ENCODE assay signal across 1 cellular context in the genomic region with DNA sequence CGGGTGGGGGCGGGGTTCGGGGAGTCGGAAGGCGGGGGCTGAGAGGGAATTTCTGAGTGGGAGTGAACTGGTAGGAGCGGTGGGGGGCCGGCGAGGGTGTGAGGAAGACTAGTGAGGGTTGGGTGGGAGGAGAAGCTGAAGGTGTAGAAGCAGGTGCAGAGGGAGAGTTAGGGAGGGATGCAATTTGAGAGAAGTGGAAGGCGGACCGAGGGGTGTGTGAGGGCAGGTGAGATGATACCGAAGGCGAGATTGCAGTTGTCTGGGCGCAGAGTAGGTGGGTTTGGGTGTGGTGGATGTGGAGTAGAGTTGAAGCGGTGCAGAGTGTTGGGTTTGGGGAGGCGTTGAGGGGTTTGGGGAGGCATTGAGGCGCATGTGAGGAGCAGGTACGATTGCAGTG.
TF ChIP-seq lines count a peak whose summit lies in the region.

No MANE protein-coding gene starts in this region.

TF ChIP-seq in GM12878, 131 proteins besides CTCF, POLR2A, EP300 and RAD21 (continued from another document and continues in another):
- TF ChIP-seq, protein P1, sequence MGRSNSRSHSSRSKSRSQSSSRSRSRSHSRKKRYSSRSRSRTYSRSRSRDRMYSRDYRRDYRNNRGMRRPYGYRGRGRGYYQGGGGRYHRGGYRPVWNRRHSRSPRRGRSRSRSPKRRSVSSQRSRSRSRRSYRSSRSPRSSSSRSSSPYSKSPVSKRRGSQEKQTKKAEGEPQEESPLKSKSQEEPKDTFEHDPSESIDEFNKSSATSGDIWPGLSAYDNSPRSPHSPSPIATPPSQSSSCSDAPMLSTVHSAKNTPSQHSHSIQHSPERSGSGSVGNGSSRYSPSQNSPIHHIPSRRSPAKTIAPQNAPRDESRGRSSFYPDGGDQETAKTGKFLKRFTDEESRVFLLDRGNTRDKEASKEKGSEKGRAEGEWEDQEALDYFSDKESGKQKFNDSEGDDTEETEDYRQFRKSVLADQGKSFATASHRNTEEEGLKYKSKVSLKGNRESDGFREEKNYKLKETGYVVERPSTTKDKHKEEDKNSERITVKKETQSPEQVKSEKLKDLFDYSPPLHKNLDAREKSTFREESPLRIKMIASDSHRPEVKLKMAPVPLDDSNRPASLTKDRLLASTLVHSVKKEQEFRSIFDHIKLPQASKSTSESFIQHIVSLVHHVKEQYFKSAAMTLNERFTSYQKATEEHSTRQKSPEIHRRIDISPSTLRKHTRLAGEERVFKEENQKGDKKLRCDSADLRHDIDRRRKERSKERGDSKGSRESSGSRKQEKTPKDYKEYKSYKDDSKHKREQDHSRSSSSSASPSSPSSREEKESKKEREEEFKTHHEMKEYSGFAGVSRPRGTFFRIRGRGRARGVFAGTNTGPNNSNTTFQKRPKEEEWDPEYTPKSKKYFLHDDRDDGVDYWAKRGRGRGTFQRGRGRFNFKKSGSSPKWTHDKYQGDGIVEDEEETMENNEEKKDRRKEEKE (IDR thresholded peaks at IDR 0.05), result no peak
- no peak for TF ChIP-seq RFX5 (IDR thresholded peaks at IDR 0.05; ENCODE audit: low read depth, low read length)
- no peak for TF ChIP-seq HCFC1 (IDR thresholded peaks at IDR 0.05; ENCODE audit: low read length)
- no peak for TF ChIP-seq GATAD2B (conservative IDR thresholded peaks at IDR 0.05; ENCODE audit: low read depth)
- TF ChIP-seq, protein P2, sequence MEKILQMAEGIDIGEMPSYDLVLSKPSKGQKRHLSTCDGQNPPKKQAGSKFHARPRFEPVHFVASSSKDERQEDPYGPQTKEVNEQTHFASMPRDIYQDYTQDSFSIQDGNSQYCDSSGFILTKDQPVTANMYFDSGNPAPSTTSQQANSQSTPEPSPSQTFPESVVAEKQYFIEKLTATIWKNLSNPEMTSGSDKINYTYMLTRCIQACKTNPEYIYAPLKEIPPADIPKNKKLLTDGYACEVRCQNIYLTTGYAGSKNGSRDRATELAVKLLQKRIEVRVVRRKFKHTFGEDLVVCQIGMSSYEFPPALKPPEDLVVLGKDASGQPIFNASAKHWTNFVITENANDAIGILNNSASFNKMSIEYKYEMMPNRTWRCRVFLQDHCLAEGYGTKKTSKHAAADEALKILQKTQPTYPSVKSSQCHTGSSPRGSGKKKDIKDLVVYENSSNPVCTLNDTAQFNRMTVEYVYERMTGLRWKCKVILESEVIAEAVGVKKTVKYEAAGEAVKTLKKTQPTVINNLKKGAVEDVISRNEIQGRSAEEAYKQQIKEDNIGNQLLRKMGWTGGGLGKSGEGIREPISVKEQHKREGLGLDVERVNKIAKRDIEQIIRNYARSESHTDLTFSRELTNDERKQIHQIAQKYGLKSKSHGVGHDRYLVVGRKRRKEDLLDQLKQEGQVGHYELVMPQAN (conservative IDR thresholded peaks at IDR 0.05), result no peak
- no peak for TF ChIP-seq ZBTB4 (CRISPR knock-in tag; IDR thresholded peaks at IDR 0.05)
- peak; percentile 67; the same call in 1 of the 2 replicates for TF ChIP-seq MTA2 (IDR thresholded peaks at IDR 0.05; ENCODE audit: low read depth)
- no peak for TF ChIP-seq FOXM1 (IDR thresholded peaks at IDR 0.05; ENCODE audit: low read depth, low read length)
- TF ChIP-seq NFYA (IDR thresholded peaks at IDR 0.05; ENCODE audit: borderline replicate concordance, low read depth, low read length), result no peak
- TF ChIP-seq CREB1 (IDR thresholded peaks at IDR 0.05; ENCODE audit: low read depth), result no peak
- no peak for TF ChIP-seq DPF2 (IDR thresholded peaks at IDR 0.05)
- TF ChIP-seq IKZF1 (conservative IDR thresholded peaks at IDR 0.05), result no peak
- no peak for TF ChIP-seq TCF12 (IDR thresholded peaks at IDR 0.05; ENCODE audit: low read depth, low read length)
- TF ChIP-seq, protein P3, sequence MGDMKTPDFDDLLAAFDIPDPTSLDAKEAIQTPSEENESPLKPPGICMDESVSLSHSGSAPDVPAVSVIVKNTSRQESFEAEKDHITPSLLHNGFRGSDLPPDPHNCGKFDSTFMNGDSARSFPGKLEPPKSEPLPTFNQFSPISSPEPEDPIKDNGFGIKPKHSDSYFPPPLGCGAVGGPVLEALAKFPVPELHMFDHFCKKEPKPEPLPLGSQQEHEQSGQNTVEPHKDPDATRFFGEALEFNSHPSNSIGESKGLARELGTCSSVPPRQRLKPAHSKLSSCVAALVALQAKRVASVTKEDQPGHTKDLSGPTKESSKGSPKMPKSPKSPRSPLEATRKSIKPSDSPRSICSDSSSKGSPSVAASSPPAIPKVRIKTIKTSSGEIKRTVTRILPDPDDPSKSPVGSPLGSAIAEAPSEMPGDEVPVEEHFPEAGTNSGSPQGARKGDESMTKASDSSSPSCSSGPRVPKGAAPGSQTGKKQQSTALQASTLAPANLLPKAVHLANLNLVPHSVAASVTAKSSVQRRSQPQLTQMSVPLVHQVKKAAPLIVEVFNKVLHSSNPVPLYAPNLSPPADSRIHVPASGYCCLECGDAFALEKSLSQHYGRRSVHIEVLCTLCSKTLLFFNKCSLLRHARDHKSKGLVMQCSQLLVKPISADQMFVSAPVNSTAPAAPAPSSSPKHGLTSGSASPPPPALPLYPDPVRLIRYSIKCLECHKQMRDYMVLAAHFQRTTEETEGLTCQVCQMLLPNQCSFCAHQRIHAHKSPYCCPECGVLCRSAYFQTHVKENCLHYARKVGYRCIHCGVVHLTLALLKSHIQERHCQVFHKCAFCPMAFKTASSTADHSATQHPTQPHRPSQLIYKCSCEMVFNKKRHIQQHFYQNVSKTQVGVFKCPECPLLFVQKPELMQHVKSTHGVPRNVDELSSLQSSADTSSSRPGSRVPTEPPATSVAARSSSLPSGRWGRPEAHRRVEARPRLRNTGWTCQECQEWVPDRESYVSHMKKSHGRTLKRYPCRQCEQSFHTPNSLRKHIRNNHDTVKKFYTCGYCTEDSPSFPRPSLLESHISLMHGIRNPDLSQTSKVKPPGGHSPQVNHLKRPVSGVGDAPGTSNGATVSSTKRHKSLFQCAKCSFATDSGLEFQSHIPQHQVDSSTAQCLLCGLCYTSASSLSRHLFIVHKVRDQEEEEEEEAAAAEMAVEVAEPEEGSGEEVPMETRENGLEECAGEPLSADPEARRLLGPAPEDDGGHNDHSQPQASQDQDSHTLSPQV (IDR thresholded peaks at IDR 0.05), result no peak
- peak; percentile 99 for TF ChIP-seq HDGF (IDR thresholded peaks at IDR 0.05)
- no peak for TF ChIP-seq TCF3 (IDR thresholded peaks at IDR 0.05; ENCODE audit: borderline replicate concordance, insufficient read depth, low read depth, low read length)
- peak; percentile 13; the same call in 1 of the 2 replicates for TF ChIP-seq BMI1 (IDR thresholded peaks at IDR 0.05; ENCODE audit: borderline replicate concordance)
- TF ChIP-seq PKNOX1 (IDR thresholded peaks at IDR 0.05), result no peak
- no peak for TF ChIP-seq EZH2 (IDR thresholded peaks at IDR 0.05; ENCODE audit: borderline replicate concordance, control insufficient read depth, low read depth, low read length)
- TF ChIP-seq ASH2L (IDR thresholded peaks at IDR 0.05; ENCODE audit: borderline replicate concordance, low read depth), result no peak
- no peak for TF ChIP-seq SP1 (IDR thresholded peaks at IDR 0.05; ENCODE audit: low read depth, low read length)
- TF ChIP-seq RCOR1 (conservative IDR thresholded peaks at IDR 0.05; ENCODE audit: low read depth, low read length), result 0 out of 2 replicates have a peak, but pooled peaks have one; percentile 31
- TF ChIP-seq MLLT1 (IDR thresholded peaks at IDR 0.05), result peak; percentile 82
- no peak for TF ChIP-seq GABPA (IDR thresholded peaks at IDR 0.05; ENCODE audit: low read depth)
- no peak for TF ChIP-seq ZNF217 (IDR thresholded peaks at IDR 0.05)
- TF ChIP-seq SPI1 (IDR thresholded peaks at IDR 0.05; ENCODE audit: borderline replicate concordance, insufficient read depth, low read depth, low read length), result no peak
- no peak for TF ChIP-seq ZNF687 (IDR thresholded peaks at IDR 0.05)
- TF ChIP-seq IKZF2 (IDR thresholded peaks at IDR 0.05), result peak; percentile 57 to 61; a peak in 2 of 4 replicates
- TF ChIP-seq BACH1 (IDR thresholded peaks at IDR 0.05; ENCODE audit: borderline replicate concordance), result peak; percentile 10; the same call in 1 of the 2 replicates
- no peak for TF ChIP-seq ZNF207 (IDR thresholded peaks at IDR 0.05; ENCODE audit: borderline replicate concordance)
- peak; percentile 77 for TF ChIP-seq ATF7 (IDR thresholded peaks at IDR 0.05; ENCODE audit: low read depth)
- no peak for TF ChIP-seq NFIC (IDR thresholded peaks at IDR 0.05; ENCODE audit: low read depth, low read length)
- no peak for TF ChIP-seq ZNF384 (IDR thresholded peaks at IDR 0.05; ENCODE audit: borderline replicate concordance, low read depth, low read length)
- TF ChIP-seq YY1 (IDR thresholded peaks at IDR 0.05; ENCODE audit: low read depth, low read length), result no peak
- TF ChIP-seq KAT2A (conservative IDR thresholded peaks at IDR 0.05; ENCODE audit: control insufficient read depth, low read depth, low read length), result no peak
- TF ChIP-seq YBX1 (IDR thresholded peaks at IDR 0.05), result no peak
- no peak for TF ChIP-seq EED (IDR thresholded peaks at IDR 0.05; ENCODE audit: low read depth)
- no peak for TF ChIP-seq FOXK2 (IDR thresholded peaks at IDR 0.05)
- TF ChIP-seq SMAD5 (IDR thresholded peaks at IDR 0.05; ENCODE audit: low read depth), result no peak
- TF ChIP-seq NBN (IDR thresholded peaks at IDR 0.05), result peak; percentile 97
- TF ChIP-seq JUNB (IDR thresholded peaks at IDR 0.05), result no peak
- TF ChIP-seq CREM (IDR thresholded peaks at IDR 0.05; ENCODE audit: low read depth), result no peak
- TF ChIP-seq BHLHE40 (IDR thresholded peaks at IDR 0.05; ENCODE audit: borderline replicate concordance in 1 of 2, low read depth in 2 of 2, low read length in 1 of 2), result 0 out of 4 replicates have a peak, but pooled peaks of 1 of the 2 experiments have one; percentile 3
- peak; percentile 37 for TF ChIP-seq SMAD1 (IDR thresholded peaks at IDR 0.05; ENCODE audit: low read depth, partially characterized antibody)
